ENCODE assay signal across 2 cellular contexts in the genomic region with DNA sequence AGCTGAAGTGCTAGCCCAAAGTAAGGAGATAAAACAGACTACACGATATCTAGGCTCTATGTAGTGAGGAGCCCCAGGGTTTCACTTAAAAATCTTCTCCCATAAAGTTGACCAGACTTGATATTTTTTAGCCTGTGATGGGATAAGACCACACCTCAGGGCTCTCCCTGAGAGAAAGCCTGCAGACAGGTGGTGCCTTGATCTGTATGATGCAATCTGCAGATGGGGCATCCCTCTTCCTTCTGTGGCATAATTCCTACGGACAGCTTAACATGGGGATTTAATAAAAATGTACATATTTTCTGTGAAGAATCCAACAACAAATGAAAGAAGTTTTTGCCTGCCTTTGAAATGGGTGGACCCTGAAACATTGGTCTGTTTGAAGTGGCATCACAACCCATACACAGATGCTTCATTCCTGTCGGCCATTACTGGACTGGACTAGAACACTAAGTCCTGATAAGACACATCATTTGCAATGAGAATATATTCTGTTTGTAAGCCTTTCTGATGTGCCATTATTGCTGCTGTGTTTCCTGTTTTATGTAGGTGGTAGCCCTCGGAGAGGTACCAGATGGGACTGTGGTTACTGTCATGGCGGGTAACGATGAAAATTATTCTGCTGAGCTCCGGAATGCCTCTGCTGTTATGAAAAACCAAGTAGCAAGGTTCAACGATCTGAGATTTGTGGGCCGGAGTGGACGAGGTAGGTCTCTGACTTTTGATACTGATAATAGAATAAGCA.
TF ChIP-seq lines count a peak whose summit lies in the region.

No MANE protein-coding gene starts in this region.

TF ChIP-seq in SK-N-SH, 30 proteins besides CTCF, POLR2A, EP300 and RAD21 (continued from another document):
- TF ChIP-seq, protein P1, sequence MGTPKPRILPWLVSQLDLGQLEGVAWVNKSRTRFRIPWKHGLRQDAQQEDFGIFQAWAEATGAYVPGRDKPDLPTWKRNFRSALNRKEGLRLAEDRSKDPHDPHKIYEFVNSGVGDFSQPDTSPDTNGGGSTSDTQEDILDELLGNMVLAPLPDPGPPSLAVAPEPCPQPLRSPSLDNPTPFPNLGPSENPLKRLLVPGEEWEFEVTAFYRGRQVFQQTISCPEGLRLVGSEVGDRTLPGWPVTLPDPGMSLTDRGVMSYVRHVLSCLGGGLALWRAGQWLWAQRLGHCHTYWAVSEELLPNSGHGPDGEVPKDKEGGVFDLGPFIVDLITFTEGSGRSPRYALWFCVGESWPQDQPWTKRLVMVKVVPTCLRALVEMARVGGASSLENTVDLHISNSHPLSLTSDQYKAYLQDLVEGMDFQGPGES (IDR thresholded peaks at IDR 0.05; ENCODE audit: low read depth, low read length) = no peak
- TF ChIP-seq FOSL2 (IDR thresholded peaks at IDR 0.05; ENCODE audit: borderline replicate concordance, low read depth) (no peak), MEF2A (IDR thresholded peaks at IDR 0.05; ENCODE audit: borderline replicate concordance, low read depth) (no peak), TEAD4 (IDR thresholded peaks at IDR 0.05; ENCODE audit: borderline replicate concordance, insufficient read depth) (no peak)

TF ChIP-seq in SK-N-SH treated with all-trans-retinoic acid at 6 μM for 48 hours, 23 proteins besides CTCF, POLR2A, EP300 and RAD21 (continued from another document):
- TF ChIP-seq ZNF8 (CRISPR knock-in tag; IDR thresholded peaks at IDR 0.05) = no peak
- TF ChIP-seq, protein P2, sequence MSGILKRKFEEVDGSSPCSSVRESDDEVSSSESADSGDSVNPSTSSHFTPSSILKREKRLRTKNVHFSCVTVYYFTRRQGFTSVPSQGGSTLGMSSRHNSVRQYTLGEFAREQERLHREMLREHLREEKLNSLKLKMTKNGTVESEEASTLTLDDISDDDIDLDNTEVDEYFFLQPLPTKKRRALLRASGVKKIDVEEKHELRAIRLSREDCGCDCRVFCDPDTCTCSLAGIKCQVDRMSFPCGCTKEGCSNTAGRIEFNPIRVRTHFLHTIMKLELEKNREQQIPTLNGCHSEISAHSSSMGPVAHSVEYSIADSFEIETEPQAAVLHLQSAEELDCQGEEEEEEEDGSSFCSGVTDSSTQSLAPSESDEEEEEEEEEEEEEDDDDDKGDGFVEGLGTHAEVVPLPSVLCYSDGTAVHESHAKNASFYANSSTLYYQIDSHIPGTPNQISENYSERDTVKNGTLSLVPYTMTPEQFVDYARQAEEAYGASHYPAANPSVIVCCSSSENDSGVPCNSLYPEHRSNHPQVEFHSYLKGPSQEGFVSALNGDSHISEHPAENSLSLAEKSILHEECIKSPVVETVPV (CRISPR knock-in tag; IDR thresholded peaks at IDR 0.05) = no peak
- TF ChIP-seq, protein P3, sequence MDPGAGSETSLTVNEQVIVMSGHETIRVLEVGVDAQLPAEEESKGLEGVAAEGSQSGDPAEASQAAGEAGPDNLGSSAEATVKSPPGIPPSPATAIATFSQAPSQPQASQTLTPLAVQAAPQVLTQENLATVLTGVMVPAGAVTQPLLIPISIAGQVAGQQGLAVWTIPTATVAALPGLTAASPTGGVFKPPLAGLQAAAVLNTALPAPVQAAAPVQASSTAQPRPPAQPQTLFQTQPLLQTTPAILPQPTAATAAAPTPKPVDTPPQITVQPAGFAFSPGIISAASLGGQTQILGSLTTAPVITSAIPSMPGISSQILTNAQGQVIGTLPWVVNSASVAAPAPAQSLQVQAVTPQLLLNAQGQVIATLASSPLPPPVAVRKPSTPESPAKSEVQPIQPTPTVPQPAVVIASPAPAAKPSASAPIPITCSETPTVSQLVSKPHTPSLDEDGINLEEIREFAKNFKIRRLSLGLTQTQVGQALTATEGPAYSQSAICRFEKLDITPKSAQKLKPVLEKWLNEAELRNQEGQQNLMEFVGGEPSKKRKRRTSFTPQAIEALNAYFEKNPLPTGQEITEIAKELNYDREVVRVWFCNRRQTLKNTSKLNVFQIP (CRISPR knock-in tag; IDR thresholded peaks at IDR 0.05; ENCODE audit: borderline replicate concordance, low read depth) = no peak
- no peak for TF ChIP-seq GLIS3 (CRISPR knock-in tag; IDR thresholded peaks at IDR 0.05)
- no peak for TF ChIP-seq SNAI2 (CRISPR knock-in tag; IDR thresholded peaks at IDR 0.05)
